Comparison of ENCODE assay signal across 9 cellular contexts in genomic region chr15:82646250-82647044, GRCh38. TPM values are rescaled to one million over a fixed set of nuclear protein-coding genes. Genes with fewer than 3 reads are reported as not detected.
DNase-seq lines count a peak whose midpoint lies in the region; ATAC-seq and TF ChIP-seq lines count a peak whose summit lies in the region.
"Had no signal": no experiment of that assay in that cellular context is flagged by ENCODE, and none has a peak within 500 bp of the region (broad histone marks: within the 10 kb centered on the region; RNA-seq: fewer than 3 reads in every experiment).

No MANE protein-coding gene starts in this region.

- H3K27ac ChIP-seq in subcutaneous abdominal adipose tissue (ENCODE audit: low read depth, low read length) = no peak overlapping the region
- no peak overlapping the region for H3K27ac ChIP-seq in brain microvascular endothelial cell
- H3K27ac ChIP-seq: C4-2B had no signal

- H3K27me3 Mint-ChIP-seq in activated CD4-positive, alpha-beta T cell treated with anti-CD3 and anti-CD28 coated beads for 36 hours = peaks cover 41% of the 10 kb centered on the region
- peaks cover 20% of the 10 kb centered on the region for H3K27me3 Mint-ChIP-seq in activated CD8-positive, alpha-beta T cell treated with anti-CD3 and anti-CD28 coated beads for 36 hours

- H3K27me3 ChIP-seq in iPS-15b (ENCODE audit: control insufficient read depth, insufficient read depth, low read length) (peaks cover 47% of the 10 kb centered on the region), subcutaneous abdominal adipose tissue (ENCODE audit: control insufficient read depth in 5 of 5, insufficient read depth in 4 of 5, low read length in 5 of 5) (peaks cover 0 to 18% (median 13%) of the 10 kb centered on the region in 5 donors), brain microvascular endothelial cell (replicated peaks) (peaks cover 52% of the 10 kb centered on the region)

- H3K4me1 ChIP-seq in iPS-15b (ENCODE audit: control insufficient read depth, insufficient read depth, low read length) = no peaks in the 10 kb centered on the region
- H3K4me1 ChIP-seq in subcutaneous abdominal adipose tissue (ENCODE audit: control insufficient read depth in 5 of 5, insufficient read depth in 5 of 5, low read length in 5 of 5) = peaks cover 0 to 25% (median 23%) of the 10 kb centered on the region in 5 donors

- peak; percentile 36 for DNase-seq in activated CD4-positive, alpha-beta T cell treated with anti-CD3 and anti-CD28 coated beads for 36 hours
- no peak for DNase-seq in activated CD4-positive, alpha-beta T cell treated with anti-CD3 and anti-CD28 coated beads, Interleukin-2, amount 50 U/mL, for 4 hours
- peak; percentile 39 for DNase-seq in activated CD8-positive, alpha-beta T cell treated with anti-CD3 and anti-CD28 coated beads for 36 hours
- DNase-seq in GM10266 (ENCODE audit: extremely low spot score) (no peak), brain microvascular endothelial cell (no peak)

- H3K9me3 ChIP-seq in iPS-15b (ENCODE audit: control insufficient read depth, insufficient read depth, low read length) (no peaks in the 10 kb centered on the region), subcutaneous abdominal adipose tissue (ENCODE audit: control insufficient read depth in 5 of 5, low read length in 5 of 5) (no peaks in the 10 kb centered on the region)

- no peak overlapping the region for H3K9ac ChIP-seq in iPS-15b (ENCODE audit: low read depth, low read length)
- H3K9ac ChIP-seq in subcutaneous abdominal adipose tissue (ENCODE audit: low read length in 5 of 5) = peak overlapping the region in 1 of 5 donors; percentile 30

- no peak overlapping the region for H3K27ac Mint-ChIP-seq in activated CD4-positive, alpha-beta T cell treated with anti-CD3 and anti-CD28 coated beads for 36 hours
- no peak overlapping the region for H3K27ac Mint-ChIP-seq in activated CD8-positive, alpha-beta T cell treated with anti-CD3 and anti-CD28 coated beads for 36 hours

- peak; percentile 51 for ATAC-seq in activated CD4-positive, alpha-beta T cell treated with anti-CD3 and anti-CD28 coated beads for 36 hours
- ATAC-seq in activated CD8-positive, alpha-beta T cell treated with anti-CD3 and anti-CD28 coated beads for 36 hours = peak; percentile 40
- ATAC-seq in GM18867 (IDR thresholded peaks at IDR 0.05; ENCODE audit: unreplicated experiment) = no peak

- intact Hi-C loops in activated CD4-positive, alpha-beta T cell treated with anti-CD3 and anti-CD28 coated beads for 36 hours (cut with DNase I, micrococcal nuclease) = loop anchor here in 1 of 2 experiments (1.0 to 5.0 kb wide), 3 partner anchors 34 to 104 kb away; partner anchors contain the start of genes AP3B2 and RPS17
- intact Hi-C loops in activated CD8-positive, alpha-beta T cell treated with anti-CD3 and anti-CD28 coated beads for 36 hours (cut with micrococcal nuclease) = no loop called here

- no peak overlapping the region for H3K4me3 Mint-ChIP-seq in activated CD4-positive, alpha-beta T cell treated with anti-CD3 and anti-CD28 coated beads for 36 hours
- H3K4me3 Mint-ChIP-seq in activated CD8-positive, alpha-beta T cell treated with anti-CD3 and anti-CD28 coated beads for 36 hours = peak overlapping the region; percentile 43

- CTCF ChIA-PET in activated CD4-positive, alpha-beta T cell treated with anti-CD3 and anti-CD28 coated beads for 36 hours (lab: Charles Lee) = interaction anchor here (0.7 kb wide), 1 partner anchor 357 kb away, joined by 3 read pairs; no protein-coding TSS in a partner anchor
- CTCF ChIA-PET in activated CD8-positive, alpha-beta T cell treated with anti-CD3 and anti-CD28 coated beads for 36 hours (lab: Charles Lee) = no interaction called here

- no peak for TF ChIP-seq CTCF in activated CD8-positive, alpha-beta T cell treated with anti-CD3 and anti-CD28 coated beads for 36 hours (IDR thresholded peaks at IDR 0.05)
- TF ChIP-seq CTCF in GM10266 (IDR thresholded peaks at IDR 0.05; ENCODE audit: control insufficient read depth, insufficient read depth, low read depth, missing control alignments) (no peak), brain microvascular endothelial cell (IDR thresholded peaks at IDR 0.05; ENCODE audit: low read depth, low read length, missing control alignments) (no peak)

- peaks cover 3% of the 10 kb centered on the region for H3K4me1 Mint-ChIP-seq in activated CD4-positive, alpha-beta T cell treated with anti-CD3 and anti-CD28 coated beads for 36 hours
- peaks cover 2% of the 10 kb centered on the region for H3K4me1 Mint-ChIP-seq in activated CD8-positive, alpha-beta T cell treated with anti-CD3 and anti-CD28 coated beads for 36 hours (ENCODE audit: low read depth)

- peak overlapping the region; percentile 62 for H3K4me3 ChIP-seq in iPS-15b (ENCODE audit: low read depth, low read length)
- H3K4me3 ChIP-seq in subcutaneous abdominal adipose tissue (ENCODE audit: low read depth in 1 of 5, low read length in 5 of 5) = peak overlapping the region in 4 of 5 donors; percentile 48 to 65 (median 54)
- H3K4me3 ChIP-seq in brain microvascular endothelial cell (ENCODE audit: low read depth, low read length) = no peak overlapping the region

- no peaks in the 10 kb centered on the region for H3K36me3 ChIP-seq in iPS-15b (ENCODE audit: control insufficient read depth, insufficient read depth, low read length)
- H3K36me3 ChIP-seq in subcutaneous abdominal adipose tissue (ENCODE audit: control insufficient read depth in 5 of 5, insufficient read depth in 5 of 5, low read length in 5 of 5) = no peaks in the 10 kb centered on the region
- no peaks in the 10 kb centered on the region for H3K36me3 ChIP-seq in brain microvascular endothelial cell (replicated peaks)

- in situ Hi-C loops in brain microvascular endothelial cell (cut with HindIII; ENCODE audit: low pct_ligation_motif_present, low sequenced_read_pairs) = no loop called here

- no peaks in the 10 kb centered on the region for H3K36me3 Mint-ChIP-seq in activated CD4-positive, alpha-beta T cell treated with anti-CD3 and anti-CD28 coated beads for 36 hours (ENCODE audit: low read depth)
- no peaks in the 10 kb centered on the region for H3K36me3 Mint-ChIP-seq in activated CD8-positive, alpha-beta T cell treated with anti-CD3 and anti-CD28 coated beads for 36 hours (ENCODE audit: low read depth)

- H3K9me3 Mint-ChIP-seq in activated CD4-positive, alpha-beta T cell treated with anti-CD3 and anti-CD28 coated beads for 36 hours (ENCODE audit: low read depth) = no peaks in the 10 kb centered on the region
- no peaks in the 10 kb centered on the region for H3K9me3 Mint-ChIP-seq in activated CD8-positive, alpha-beta T cell treated with anti-CD3 and anti-CD28 coated beads for 36 hours

- POLR2A ChIA-PET in activated CD4-positive, alpha-beta T cell treated with anti-CD3 and anti-CD28 coated beads for 36 hours (lab: Charles Lee) = no interaction called here
- POLR2A ChIA-PET in activated CD8-positive, alpha-beta T cell treated with anti-CD3 and anti-CD28 coated beads for 36 hours (lab: Charles Lee) = interaction anchor here (1.3 kb wide), 2 partner anchors 103 to 339 kb away, joined by 3 to 4 read pairs; partner anchors contain the start of gene RAMAC

RNA-seq across cellular contexts. Expression of gene CPEB1, which starts 0.7 kb away (rescaled TPM):
- total RNA-seq in activated CD4-positive, alpha-beta T cell treated with anti-CD3 and anti-CD28 coated beads for 36 hours = under 1 TPM; 0.16 to 0.18 TPM
- 1 to 10 TPM; 1.2 to 1.6 TPM for total RNA-seq in activated CD8-positive, alpha-beta T cell treated with anti-CD3 and anti-CD28 coated beads for 36 hours

Comparison
In these comparisons a context has a peak if more than half of its experiments do, and no peak if none do; other contexts are left out.
1. DNase-seq: peak in activated CD4-positive, alpha-beta T cell treated with anti-CD3 and anti-CD28 coated beads for 36 hours (single experiment) and activated CD8-positive, alpha-beta T cell treated with anti-CD3 and anti-CD28 coated beads for 36 hours (single experiment); none in activated CD4-positive, alpha-beta T cell treated with anti-CD3 and anti-CD28 coated beads, Interleukin-2, amount 50 U/mL, for 4 hours (0 of 2), GM10266 (single experiment) and brain microvascular endothelial cell (single experiment).